In the genomic region with DNA sequence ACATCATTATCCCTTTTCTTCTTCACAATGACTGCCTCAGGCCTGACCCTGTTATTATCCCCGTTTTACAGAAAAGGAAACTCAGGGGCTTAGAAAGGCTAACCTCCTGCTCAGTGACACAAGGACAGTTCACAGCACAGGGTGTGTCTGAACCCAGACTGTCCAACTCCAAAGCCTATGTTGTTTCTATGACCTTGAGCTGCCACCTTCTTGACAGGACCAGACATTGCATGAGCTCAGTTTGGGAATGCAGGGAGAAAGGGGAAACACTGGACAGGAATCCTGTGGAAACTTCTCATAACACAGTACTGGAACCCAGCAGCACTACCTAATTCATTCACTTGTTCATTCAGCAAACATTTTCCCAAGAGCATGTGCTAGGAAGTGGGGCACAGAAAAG, we compare ENCODE assay signal across 16 cellular contexts.
A peak's percentile ranks its signal among the peaks of the same experiment; 100 is the strongest.
DNase-seq lines count a peak whose midpoint lies in the region; TF ChIP-seq lines count a peak whose summit lies in the region.
"Had no signal": no experiment of that assay in that cellular context is flagged by ENCODE, and none has a peak within 500 bp of the region (broad histone marks: within the 10 kb centered on the region; RNA-seq: fewer than 3 reads in every experiment).

No MANE protein-coding gene starts in this region.

- H3K4me1 Mint-ChIP-seq in endodermal cell, result peaks cover 3% of the 10 kb centered on the region
- H3K4me1 Mint-ChIP-seq: GM23338 had no signal

- no peaks in the 10 kb centered on the region for H3K9me3 ChIP-seq in endodermal cell (ENCODE audit: control insufficient read depth, low read length)
- H3K9me3 ChIP-seq: A549, Caco-2 had no signal

- peak; percentile 23 for TF ChIP-seq CTCF in endodermal cell (conservative IDR thresholded peaks at IDR 0.05)

- 88 to 89% methylated on average over 1 of the region's 1 CpG for WGBS in endodermal cell (ENCODE audit: insufficient coverage in 1 of 2, insufficient read length in 1 of 2), 2 experiments

- no peaks in the 10 kb centered on the region for H3K4me1 ChIP-seq in endodermal cell (ENCODE audit: control insufficient read depth, insufficient read depth, low read length)
- H3K4me1 ChIP-seq: A549, Caco-2 had no signal

- H3K4me3 ChIP-seq in endodermal cell (ENCODE audit: low read length), result no peak overlapping the region
- H3K4me3 ChIP-seq: A549, GM23338 had no signal

- no peak overlapping the region for H3K27ac Mint-ChIP-seq in endodermal cell
- H3K27ac Mint-ChIP-seq: CD4-positive, alpha-beta T cell; GM23338 had no signal

- DNase-seq in DMS 273 (lab: John Stamatoyannopoulos, UW; ENCODE audit: unreplicated experiment), result peak; percentile 5
- DNase-seq in DMS 273 treated with DMSO at 0.1 percent for 48 hours (lab: John Stamatoyannopoulos, UW), result no peak
- DNase-seq in NCI-H82 (lab: John Stamatoyannopoulos, UW), result peak; percentile 10
- DNase-seq in NCI-H82 treated with DMSO at 0.1 percent for 48 hours (lab: John Stamatoyannopoulos, UW; ENCODE audit: unreplicated experiment), result no peak
- peak; percentile 7 for DNase-seq in SK-MEL-5 (ENCODE audit: low read depth, low spot score)
- DNase-seq in endodermal cell, result no peak
- DNase-seq in activated CD4-positive, CD25-positive, alpha-beta regulatory T cell (lab: John Stamatoyannopoulos, UW), result no peak
- DNase-seq in NCI-H1436 (lab: John Stamatoyannopoulos, UW), result no peak
- DNase-seq: AML-193; Caco-2; CD4-positive, alpha-beta T cell; H7 had no signal

- H3K4me3 Mint-ChIP-seq in endodermal cell, result no peak overlapping the region
- H3K4me3 Mint-ChIP-seq: CD4-positive, alpha-beta T cell; GM23338 had no signal

- no peak overlapping the region for H3K9ac ChIP-seq in endodermal cell (ENCODE audit: extremely low read depth, low read length, poor library complexity, severe bottlenecking)

- H3K36me3 Mint-ChIP-seq in endodermal cell (ENCODE audit: low read depth), result no peaks in the 10 kb centered on the region

- peaks cover 21% of the 10 kb centered on the region for H3K27me3 ChIP-seq in endodermal cell (ENCODE audit: control insufficient read depth, insufficient read depth, low read length, poor library complexity, severe bottlenecking)

- H3K27me3 Mint-ChIP-seq in endodermal cell (ENCODE audit: insufficient read depth), result peaks cover 18% of the 10 kb centered on the region

- H3K36me3 ChIP-seq in endodermal cell (ENCODE audit: control insufficient read depth, insufficient read depth, low read length), result no peaks in the 10 kb centered on the region

- no peaks in the 10 kb centered on the region for H3K9me3 Mint-ChIP-seq in endodermal cell
- H3K9me3 Mint-ChIP-seq: GM23338 had no signal

- H3K27ac ChIP-seq in endodermal cell (ENCODE audit: low read depth, low read length), result no peak overlapping the region
- H3K27ac ChIP-seq: 22Rv1, A549, C4-2B had no signal

- in situ Hi-C loops in SK-MEL-5 (cut with HindIII; ENCODE audit: low pct_unique_long_range_greater_than_20kb, low sequenced_read_pairs), result no loop called here

Comparison
In these comparisons a context has a peak if more than half of its experiments do, and no peak if none do; other contexts are left out.
1. DNase-seq: peak in DMS 273 (single experiment), NCI-H82 (single experiment) and SK-MEL-5 (single experiment); none in DMS 273 treated with DMSO at 0.1 percent for 48 hours (single experiment), NCI-H82 treated with DMSO at 0.1 percent for 48 hours (single experiment), endodermal cell (single experiment), activated CD4-positive, CD25-positive, alpha-beta regulatory T cell (0 of 4) and NCI-H1436 (single experiment).